In genomic region chr3:3998140-3998977, GRCh38 we compare ENCODE assay signal across 8 cellular contexts.
DNase-seq lines count a peak whose midpoint lies in the region; ATAC-seq, FAIRE-seq and TF ChIP-seq lines count a peak whose summit lies in the region.

No MANE protein-coding gene starts in this region.

- no peak overlapping the region for H4K91ac ChIP-seq in H9 (ENCODE audit: insufficient read length, low read depth, low read length)

- peak; percentile 39 for FAIRE-seq in A204.1 (lab: Jason Lieb, UNC)

- H3K4me3 ChIP-seq in MG63 (no peak overlapping the region), iPS DF 6.9 (ENCODE audit: low read length) (no peak overlapping the region)

- no peaks in the 10 kb centered on the region for H3K36me3 ChIP-seq in MG63
- H3K36me3 ChIP-seq in iPS DF 6.9 (ENCODE audit: control insufficient read depth, insufficient read depth, low read length), result no peaks in the 10 kb centered on the region

- peaks cover 3% of the 10 kb centered on the region; the same call in 1 of the 2 replicates for H3K27me3 Mint-ChIP-seq in H9 (ENCODE audit: low read depth)
- no peaks in the 10 kb centered on the region for H3K27me3 Mint-ChIP-seq in T-helper 2 cell treated with Interferon-gamma antibody and Interleukin-4, amounts not matched to agents 5 μg/mL and 100 μg/mL, for 36 hours (ENCODE audit: low read depth)
- no peaks in the 10 kb centered on the region for H3K27me3 Mint-ChIP-seq in type B pancreatic cell

- no peak overlapping the region for H3K27ac ChIP-seq in H9 (ENCODE audit: insufficient read length, low read depth, low read length)
- H3K27ac ChIP-seq in iPS DF 6.9 (ENCODE audit: low read length), result no peak overlapping the region

- DNase-seq in GM10248 (ENCODE audit: extremely low spot score) (peak; percentile 24), H9 (peak; percentile 53), MG63 (peak; percentile 1), iPS DF 6.9 (ENCODE audit: low read depth, low spot score) (peak; percentile 52), type B pancreatic cell (ENCODE audit: extremely low spot score, unreplicated experiment) (no peak)
- peak; percentile 5 for DNase-seq in T-helper 2 cell treated with Interferon-gamma antibody and Interleukin-4, amounts not matched to agents 5 μg/mL and 100 μg/mL, for 36 hours (ENCODE audit: low spot score)

- H2BK5ac ChIP-seq in H9 (ENCODE audit: insufficient read length, low read length), result no peak overlapping the region

- H3K9me3 Mint-ChIP-seq in H9 (peaks cover 12 to 18% of the 10 kb centered on the region in 2 experiments), type B pancreatic cell (peaks cover 5% of the 10 kb centered on the region)
- H3K9me3 Mint-ChIP-seq in T-helper 2 cell treated with Interferon-gamma antibody and Interleukin-4, amounts not matched to agents 5 μg/mL and 100 μg/mL, for 36 hours, result no peaks in the 10 kb centered on the region

- H3K9me3 ChIP-seq in H9 (ENCODE audit: control insufficient read depth, low read depth, low read length) (no peaks in the 10 kb centered on the region), MG63 (no peaks in the 10 kb centered on the region), iPS DF 6.9 (ENCODE audit: control insufficient read depth, insufficient read depth, low read length) (no peaks in the 10 kb centered on the region)

- WGBS in H9 (ENCODE audit: extremely low coverage, insufficient read length, low lambda C conversion rate), result no CpG with 5 or more reads among the region's 6 CpGs
- no CpG with 5 or more reads among the region's 6 CpGs for WGBS in iPS DF 6.9 (ENCODE audit: insufficient coverage, insufficient read length)

- H3K4me1 Mint-ChIP-seq in H9 (peaks cover 6 to 9% of the 10 kb centered on the region in 2 experiments; a peak in 3 of 4 replicates), type B pancreatic cell (ENCODE audit: unreplicated experiment) (peaks cover 11% of the 10 kb centered on the region)
- no peaks in the 10 kb centered on the region for H3K4me1 Mint-ChIP-seq in T-helper 2 cell treated with Interferon-gamma antibody and Interleukin-4, amounts not matched to agents 5 μg/mL and 100 μg/mL, for 36 hours (ENCODE audit: low read depth)

- H3K27me3 ChIP-seq in H9 (ENCODE audit: insufficient read depth, low read length) (no peaks in the 10 kb centered on the region), MG63 (no peaks in the 10 kb centered on the region), iPS DF 6.9 (ENCODE audit: control insufficient read depth, insufficient read depth, low read length) (no peaks in the 10 kb centered on the region)

- POLR2A ChIA-PET in GM10248 (lab: Yijun Ruan, JAX), result no interaction called here

- no peak overlapping the region for H2AK5ac ChIP-seq in H9 (ENCODE audit: insufficient read length, low read length)

- H3K23me2 ChIP-seq in H9 (ENCODE audit: insufficient read length, low read depth, low read length, poor library complexity, severe bottlenecking), result no peaks in the 10 kb centered on the region

- no peak overlapping the region for H3K14ac ChIP-seq in H9 (ENCODE audit: insufficient read depth, low read length)

- H2BK20ac ChIP-seq in H9 (ENCODE audit: low read depth, low read length, poor library complexity, severe bottlenecking), result no peak overlapping the region

- H3T11ph ChIP-seq in H9 (ENCODE audit: low read length), result no peak overlapping the region

- CTCF ChIA-PET in GM10248 (lab: Yijun Ruan, JAX), result interaction anchor here (0.6 to 4.3 kb wide), 33 partner anchors 8 to 897 kb away, joined by 3 to 104 read pairs (median 4); no protein-coding TSS in a partner anchor

- H4K5ac ChIP-seq in H9 (ENCODE audit: insufficient read length, low read depth, low read length), result no peak overlapping the region

- H3K36me3 Mint-ChIP-seq in H9 (ENCODE audit: insufficient read depth in 1 of 3, low read depth in 3 of 3) (peaks cover 0 to 3% (median 0%) of the 10 kb centered on the region in 3 experiments; a peak in 2 of 7 replicates), type B pancreatic cell (no peaks in the 10 kb centered on the region)
- no peaks in the 10 kb centered on the region for H3K36me3 Mint-ChIP-seq in T-helper 2 cell treated with Interferon-gamma antibody and Interleukin-4, amounts not matched to agents 5 μg/mL and 100 μg/mL, for 36 hours (ENCODE audit: low read depth)

- no peak for ATAC-seq in HG02840 (IDR thresholded peaks at IDR 0.05; ENCODE audit: low FRiP score, unreplicated experiment)

- no peak overlapping the region for H2BK15ac ChIP-seq in H9 (ENCODE audit: low read depth, low read length)

- no peaks in the 10 kb centered on the region for H3K79me1 ChIP-seq in H9 (ENCODE audit: insufficient read depth, low read depth, low read length, poor library complexity, severe bottlenecking)

- no peaks in the 10 kb centered on the region for H3K79me2 ChIP-seq in H9 (ENCODE audit: insufficient read depth, low read length)

- no peak overlapping the region for H3K9ac ChIP-seq in H9 (ENCODE audit: extremely low read depth, insufficient read length, low read length)

- H2BK12ac ChIP-seq in H9 (ENCODE audit: insufficient read length, low read depth, low read length), result no peak overlapping the region

- no peak overlapping the region for H3K4me2 ChIP-seq in H9 (ENCODE audit: insufficient read depth, insufficient read length, low read length)

- H3K23ac ChIP-seq in H9 (ENCODE audit: insufficient read length, low read depth, low read length), result no peak overlapping the region

- H3K56ac ChIP-seq in H9 (ENCODE audit: insufficient read length, low read depth, low read length), result no peak overlapping the region

- H3K4me3 Mint-ChIP-seq in H9 (no peak overlapping the region), type B pancreatic cell (no peak overlapping the region)
- H3K4me3 Mint-ChIP-seq in T-helper 2 cell treated with Interferon-gamma antibody and Interleukin-4, amounts not matched to agents 5 μg/mL and 100 μg/mL, for 36 hours, result no peak overlapping the region

- no peak overlapping the region for H3K27ac Mint-ChIP-seq in H9
- H3K27ac Mint-ChIP-seq in T-helper 2 cell treated with Interferon-gamma antibody and Interleukin-4, amounts not matched to agents 5 μg/mL and 100 μg/mL, for 36 hours, result no peak overlapping the region
- H3K27ac Mint-ChIP-seq in type B pancreatic cell, result no peak overlapping the region

- H4K20me1 ChIP-seq in H9 (ENCODE audit: control insufficient read depth, insufficient read depth, insufficient read length), result no peaks in the 10 kb centered on the region

- H2BK120ac ChIP-seq in H9 (ENCODE audit: low read depth, low read length, poor library complexity, severe bottlenecking), result no peak overlapping the region

- no peak overlapping the region for H3K18ac ChIP-seq in H9 (ENCODE audit: insufficient read length, low read depth, low read length)

- H3K4me1 ChIP-seq in H9 (ENCODE audit: insufficient read depth, low read length) (no peaks in the 10 kb centered on the region), iPS DF 6.9 (ENCODE audit: control insufficient read depth, insufficient read depth, low read length) (no peaks in the 10 kb centered on the region)

- no peak overlapping the region for H2AFZ ChIP-seq in H9 (ENCODE audit: low read length)

- peak; percentile 67 for TF ChIP-seq CTCF in GM10248 (IDR thresholded peaks at IDR 0.05; ENCODE audit: control extremely low read depth, extremely low read depth, low read depth, missing control alignments)
- peak; percentile 93 for TF ChIP-seq CTCF in H9 (conservative IDR thresholded peaks at IDR 0.05)
- TF ChIP-seq CTCF in type B pancreatic cell (conservative IDR thresholded peaks at IDR 0.05), result peak; percentile 83

- H4K8ac ChIP-seq in H9 (replicated peaks; ENCODE audit: insufficient read length, low read depth, low read length), result no peak overlapping the region

- H3K4ac ChIP-seq in H9 (ENCODE audit: low read depth, low read length), result no peak overlapping the region
